ENCODE assay signal across 20 cellular contexts in genomic region chr7:127029823-127030222, GRCh38.
DNase-seq lines count a peak whose midpoint lies in the region; ATAC-seq, FAIRE-seq and TF ChIP-seq lines count a peak whose summit lies in the region.
"Had no signal": no experiment of that assay in that cellular context is flagged by ENCODE, and none has a peak within 500 bp of the region (broad histone marks: within the 10 kb centered on the region; RNA-seq: fewer than 3 reads in every experiment).

No MANE protein-coding gene starts in this region.

- H3K18ac ChIP-seq in IMR-90 (ENCODE audit: low read depth, low read length): no peak overlapping the region
- no peak overlapping the region for H3K18ac ChIP-seq in H1 (ENCODE audit: extremely low read depth, low read length)

- H4K91ac ChIP-seq in IMR-90 (ENCODE audit: insufficient read depth, low read depth, low read length): no peak overlapping the region
- H4K91ac ChIP-seq in H1 (replicated peaks; ENCODE audit: insufficient read length, low read length): no peak overlapping the region

- no peak overlapping the region for H2AFZ ChIP-seq in IMR-90 (replicated peaks; ENCODE audit: low read length, poor library complexity)
- H2AFZ ChIP-seq in H1 (ENCODE audit: low read length): no peak overlapping the region

- TF ChIP-seq EP300 in A549 (IDR thresholded peaks at IDR 0.05): no peak
- no peak for TF ChIP-seq EP300 in H1 (IDR thresholded peaks at IDR 0.05; ENCODE audit: borderline replicate concordance in 1 of 2, low read depth in 2 of 2, low read length in 2 of 2)

- intact Hi-C loops in IMR-90 (cut with micrococcal nuclease): no loop called here

- H3K27me3 ChIP-seq in IMR-90 (ENCODE audit: control insufficient read depth, insufficient read depth, low read length) (no peaks in the 10 kb centered on the region), H1 (replicated peaks in 1 of 4; ENCODE audit: control insufficient read depth in 3 of 4, extremely low read depth in 1 of 4, insufficient read depth in 3 of 4, low read length in 3 of 4) (no peaks in the 10 kb centered on the region)
- H3K27me3 ChIP-seq: BLaER1 treated with 17β-estradiol and CSF1 and Interleukin-3, amounts not matched to agents 10 nM and 100 nM had no signal

- H3K23me2 ChIP-seq in H1 (ENCODE audit: low read depth, low read length): no peaks in the 10 kb centered on the region

- no peak overlapping the region for H3K14ac ChIP-seq in IMR-90 (replicated peaks; ENCODE audit: low read depth, low read length)
- H3K14ac ChIP-seq in H1 (ENCODE audit: insufficient read length): no peak overlapping the region

- H3K4me3 ChIP-seq in A549 (no peak overlapping the region), IMR-90 (ENCODE audit: insufficient read depth, low read depth, low read length) (no peak overlapping the region), H1 (ENCODE audit: extremely low read depth in 1 of 4, insufficient read depth in 2 of 4, low read depth in 3 of 4, low read length in 4 of 4) (no peak overlapping the region)
- H3K4me3 ChIP-seq: BLaER1 treated with 17β-estradiol and CSF1 and Interleukin-3, amounts not matched to agents 10 nM and 100 nM had no signal

- H3K79me2 ChIP-seq in H1 (ENCODE audit: control insufficient read depth in 1 of 2, insufficient read depth in 2 of 2, low read length in 2 of 2): no peaks in the 10 kb centered on the region

- TF ChIP-seq RAD21 in A549 (conservative IDR thresholded peaks at IDR 0.05 in 1 of 2, IDR thresholded peaks at IDR 0.05 in 1 of 2) (no peak), IMR-90 (IDR thresholded peaks at IDR 0.05; ENCODE audit: low read length) (no peak), H1 (IDR thresholded peaks at IDR 0.05 in 1 of 2, conservative IDR thresholded peaks at IDR 0.05 in 1 of 2; ENCODE audit: low read depth in 2 of 2, low read length in 2 of 2) (no peak)

- H2BK120ac ChIP-seq in IMR-90 (ENCODE audit: low read depth, low read length) (no peak overlapping the region), H1 (replicated peaks; ENCODE audit: low read depth, low read length) (no peak overlapping the region)

- dilution Hi-C loops in IMR-90 (cut with HindIII; ENCODE audit: low sequenced_read_pairs, unreplicated experiment): no loop called here

- H3K9me1 ChIP-seq in IMR-90 (ENCODE audit: insufficient read depth, low read length): no peaks in the 10 kb centered on the region

- H3K79me1 ChIP-seq in IMR-90 (ENCODE audit: low read depth in 1 of 2, low read length in 2 of 2) (no peaks in the 10 kb centered on the region), H1 (ENCODE audit: low read depth, low read length) (no peaks in the 10 kb centered on the region)

- no peaks in the 10 kb centered on the region for H3K36me3 ChIP-seq in IMR-90 (ENCODE audit: control insufficient read depth, insufficient read depth, low read length)
- no peaks in the 10 kb centered on the region for H3K36me3 ChIP-seq in H1 (ENCODE audit: control insufficient read depth in 2 of 4, insufficient read depth in 4 of 4, low read length in 3 of 4)
- H3K36me3 ChIP-seq: BLaER1 treated with 17β-estradiol and CSF1 and Interleukin-3, amounts not matched to agents 10 nM and 100 nM had no signal

- peak overlapping the region; percentile 42 for H2AK9ac ChIP-seq in IMR-90 (replicated peaks; ENCODE audit: low read depth, low read length, poor library complexity)

- H3K27ac ChIP-seq in A549 (no peak overlapping the region), IMR-90 (ENCODE audit: insufficient read depth, low read length) (no peak overlapping the region), H1 (ENCODE audit: low read depth, low read length) (no peak overlapping the region)
- H3K27ac ChIP-seq: BLaER1 treated with 17β-estradiol and CSF1 and Interleukin-3, amounts not matched to agents 10 nM and 100 nM; C4-2B had no signal

- no peak for TF ChIP-seq CTCF in A549 (IDR thresholded peaks at IDR 0.05)
- TF ChIP-seq CTCF in IMR-90 (conservative IDR thresholded peaks at IDR 0.05; ENCODE audit: low read depth, low read length): no peak
- no peak for TF ChIP-seq CTCF in H1 (IDR thresholded peaks at IDR 0.05; ENCODE audit: control extremely low read depth in 1 of 3, insufficient read depth in 1 of 3, low read depth in 1 of 3, low read length in 3 of 3)

- H4K8ac ChIP-seq in IMR-90 (ENCODE audit: low read depth in 2 of 2, low read length in 2 of 2) (no peak overlapping the region), H1 (ENCODE audit: extremely low read depth, insufficient read depth, low read length) (no peak overlapping the region)

- no peak overlapping the region for H2AK5ac ChIP-seq in IMR-90 (ENCODE audit: low read depth, low read length)
- H2AK5ac ChIP-seq in H1 (ENCODE audit: low read depth, low read length): no peak overlapping the region

- H3K4me1 ChIP-seq in A549: no peaks in the 10 kb centered on the region
- H3K4me1 ChIP-seq in IMR-90 (ENCODE audit: control insufficient read depth, insufficient read depth, low read length): no peaks in the 10 kb centered on the region
- no peaks in the 10 kb centered on the region for H3K4me1 ChIP-seq in H1 (replicated peaks in 1 of 4; ENCODE audit: control insufficient read depth in 3 of 4, insufficient read depth in 4 of 4, low read length in 3 of 4)
- H3K4me1 ChIP-seq: Caco-2 had no signal

- BruUV-seq in IMR-90 (replicated peaks; lab: Mats Ljungman, UMichigan): no TSS peak

- H3K23ac ChIP-seq in IMR-90 (ENCODE audit: low read depth, low read length): no peak overlapping the region
- no peak overlapping the region for H3K23ac ChIP-seq in H1 (ENCODE audit: insufficient read length)

- H4K5ac ChIP-seq in IMR-90 (ENCODE audit: low read depth, low read length): no peak overlapping the region
- no peak overlapping the region for H4K5ac ChIP-seq in H1 (ENCODE audit: insufficient read length, low read depth, low read length)

- CTCF ChIA-PET in A549 (lab: Yijun Ruan, JAX) (no interaction called here), IMR-90 (lab: Yijun Ruan, JAX) (no interaction called here), H1 (lab: Charles Lee; ENCODE audit: partially characterized antibody) (no interaction called here)

- H2BK5ac ChIP-seq in IMR-90 (ENCODE audit: low read depth, low read length, poor library complexity, severe bottlenecking) (no peak overlapping the region), H1 (ENCODE audit: low read depth, low read length) (no peak overlapping the region)

- DNase-seq in A549 (ENCODE audit: low read depth in 1 of 2, low spot score in 1 of 2): no peak
- no peak for DNase-seq in IMR-90
- DNase-seq in H1 (ENCODE audit: low read depth in 1 of 2, low spot score in 2 of 2): no peak
- no peak for DNase-seq in NOMO-1 treated with dmso at 0.1 percent for 144 hours (lab: John Stamatoyannopoulos, UW; ENCODE audit: unreplicated experiment)
- no peak for DNase-seq in NCI-H1092 (lab: John Stamatoyannopoulos, UW)
- DNase-seq: 8988T; AML-193; Caco-2; Calu3; CD4-positive, alpha-beta T cell; CD8-positive, alpha-beta T cell; DMS79 treated with DMSO at 0.1 percent for 48 hours; GF-D8 had no signal

- no peak overlapping the region for H2BK15ac ChIP-seq in IMR-90 (ENCODE audit: low read depth, low read length)
- H2BK15ac ChIP-seq in H1 (ENCODE audit: low read length): no peak overlapping the region

- H4K20me1 ChIP-seq in IMR-90 (ENCODE audit: insufficient read depth, low read length) (no peaks in the 10 kb centered on the region), H1 (replicated peaks in 1 of 2; ENCODE audit: control insufficient read depth in 1 of 2, insufficient read depth in 2 of 2, low read length in 2 of 2) (no peaks in the 10 kb centered on the region)
- H4K20me1 ChIP-seq: BLaER1 treated with 17β-estradiol and CSF1 and Interleukin-3, amounts not matched to agents 10 nM and 100 nM had no signal

- H3K56ac ChIP-seq in IMR-90 (ENCODE audit: extremely low read depth, insufficient read depth, low read length): no peak overlapping the region
- no peak overlapping the region for H3K56ac ChIP-seq in H1 (replicated peaks; ENCODE audit: insufficient read length, low read depth, low read length)

- H3K4ac ChIP-seq in IMR-90 (ENCODE audit: low read depth, low read length) (no peak overlapping the region), H1 (replicated peaks; ENCODE audit: insufficient read length, low read depth, low read length) (no peak overlapping the region)

- H3K9ac ChIP-seq in IMR-90 (ENCODE audit: low read depth, low read length): no peak overlapping the region
- no peak overlapping the region for H3K9ac ChIP-seq in H1 (replicated peaks in 1 of 4; ENCODE audit: extremely low read depth in 1 of 4, low read depth in 3 of 4, low read length in 3 of 4)
- H3K9ac ChIP-seq: BLaER1 treated with 17β-estradiol and CSF1 and Interleukin-3, amounts not matched to agents 10 nM and 100 nM had no signal

- POLR2A ChIA-PET in A549 (lab: Yijun Ruan, JAX) (no interaction called here), IMR-90 (lab: Charles Lee; ENCODE audit: unreplicated experiment) (no interaction called here), H1 (lab: Charles Lee; ENCODE audit: partially characterized antibody) (no interaction called here)

- in situ Hi-C loops in IMR-90 (cut with MboI; ENCODE audit: low sequenced_read_pairs): no loop called here

- FAIRE-seq in A549 (lab: Jason Lieb, UNC) (no peak), H1 (lab: Jason Lieb, UNC) (no peak)
- FAIRE-seq: A204.1, D721Med, G401.6, GM12891, GM19239 had no signal

- H3K4me2 ChIP-seq in A549 (no peak overlapping the region), IMR-90 (ENCODE audit: low read depth, low read length) (no peak overlapping the region), H1 (ENCODE audit: insufficient read depth in 1 of 2, low read depth in 2 of 2, low read length in 2 of 2) (no peak overlapping the region)
- H3K4me2 ChIP-seq: BLaER1 treated with 17β-estradiol and CSF1 and Interleukin-3, amounts not matched to agents 10 nM and 100 nM had no signal

- TF ChIP-seq POLR2A in A549 (IDR thresholded peaks at IDR 0.05; ENCODE audit: low read length) (no peak), IMR-90 (IDR thresholded peaks at IDR 0.05; ENCODE audit: low read depth, low read length) (no peak), H1 (IDR thresholded peaks at IDR 0.05; ENCODE audit: control extremely low read depth in 1 of 2, low read depth in 2 of 2, low read length in 2 of 2) (no peak)

- 9% methylated on average over 2 of the region's 2 CpGs for WGBS in A549 (ENCODE audit: missing lambda C conversion rate)
- no CpG with 5 or more reads among the region's 2 CpGs for WGBS in IMR-90 (ENCODE audit: extremely low coverage in 2 of 2, insufficient read length in 1 of 2), 2 experiments
- WGBS in H1 (ENCODE audit: extremely low coverage in 1 of 2, insufficient coverage in 1 of 2, insufficient read length in 1 of 2, insufficient replicate concordance in 2 of 2, low coverage in 1 of 2, low lambda C conversion rate in 2 of 2, missing lambda C conversion rate in 1 of 2), 2 experiments: 89% methylated on average over 2 of the region's 2 CpGs; no CpG with 5 or more reads in 1 of the 2 experiments

- ATAC-seq in A549 (no peak), IMR-90 (ENCODE audit: low read depth) (no peak)
- ATAC-seq: CD8-positive, alpha-beta T cell had no signal

- no peak overlapping the region for H2BK20ac ChIP-seq in IMR-90 (ENCODE audit: low read depth, low read length)
- H2BK20ac ChIP-seq in H1 (ENCODE audit: low read length): no peak overlapping the region

- H2BK12ac ChIP-seq in H1 (ENCODE audit: low read depth, low read length): no peak overlapping the region

- H3K9me3 ChIP-seq in A549 (no peaks in the 10 kb centered on the region), IMR-90 (ENCODE audit: control insufficient read depth, insufficient read depth, low read length) (peaks cover 8% of the 10 kb centered on the region), H1 (ENCODE audit: insufficient read depth in 2 of 2, low read depth in 1 of 2, low read length in 1 of 2) (no peaks in the 10 kb centered on the region)
- H3K9me3 ChIP-seq: Caco-2 had no signal

Comparison
In these comparisons a context has a peak if more than half of its experiments do, and no peak if none do; other contexts are left out.
1. Of the 18 proteins assayed by ChIP-seq in both H1 and A549: peak only in H1: none; only in A549: none; in both: MAFK; in neither: 17.